In genomic region chr1:25821630-25822091, GRCh38 we compare ENCODE assay signal across 9 cellular contexts. TPM values are rescaled to one million over a fixed set of nuclear protein-coding genes. Genes with fewer than 3 reads are reported as not detected.
DNase-seq lines count a peak whose midpoint lies in the region; ATAC-seq and TF ChIP-seq lines count a peak whose summit lies in the region.
"Had no signal": no experiment of that assay in that cellular context is flagged by ENCODE, and none has a peak within 500 bp of the region (broad histone marks: within the 10 kb centered on the region; RNA-seq: fewer than 3 reads in every experiment).

No MANE protein-coding gene starts in this region.

- H3K4me1 Mint-ChIP-seq in activated naive CD4-positive, alpha-beta T cell treated with anti-CD3 and anti-CD28 coated beads, Interleukin-2, amount 50 U/mL, for 24 hours: peaks cover 44% of the 10 kb centered on the region
- peaks cover 32% of the 10 kb centered on the region for H3K4me1 Mint-ChIP-seq in activated naive CD8-positive, alpha-beta T cell treated with anti-CD3 and anti-CD28 coated beads, Interleukin-2, amount 10 ng/mL, durations not matched to agents 7 days and 5 days

- H3K36me3 ChIP-seq in tibial nerve: peaks cover 0 to 34% (median 8%) of the 10 kb centered on the region in 3 donors

- POLR2A ChIA-PET in activated naive CD8-positive, alpha-beta T cell treated with anti-CD3 and anti-CD28 coated beads, Interleukin-2, amount 10 ng/mL, durations not matched to agents 7 days and 5 days (lab: Charles Lee): interaction anchor here (1.3 to 2.8 kb wide), 2 partner anchors 83 to 175 kb away, joined by 3 to 17 read pairs; partner anchors contain the start of gene PAFAH2
- POLR2A ChIA-PET in HEK293T (lab: Yijun Ruan, JAX): interaction anchor here (0.8 kb wide), 1 partner anchor 10 kb away, joined by 5 read pairs; no protein-coding TSS in a partner anchor

- H3K4me1 ChIP-seq in tibial nerve: peaks cover 0 to 53% (median 25%) of the 10 kb centered on the region in 4 donors

- TF ChIP-seq EP300 in tibial nerve (IDR thresholded peaks at IDR 0.05): no peak

- no peak for TF ChIP-seq CTCF in tibial nerve (IDR thresholded peaks at IDR 0.05)

- no peaks in the 10 kb centered on the region for H3K27me3 Mint-ChIP-seq in activated naive CD4-positive, alpha-beta T cell treated with anti-CD3 and anti-CD28 coated beads, Interleukin-2, amount 50 U/mL, for 24 hours
- H3K27me3 Mint-ChIP-seq in activated naive CD8-positive, alpha-beta T cell treated with anti-CD3 and anti-CD28 coated beads, Interleukin-2, amount 10 ng/mL, durations not matched to agents 7 days and 5 days: no peaks in the 10 kb centered on the region

- WGBS in tibial nerve, 2 donors: 41 to 47% methylated on average over 5 of the region's 5 CpGs

- H3K4me3 ChIP-seq in tibial nerve: peak overlapping the region in 2 of 4 donors; percentile 79 to 96

- no peak for TF ChIP-seq POLR2A in tibial nerve (IDR thresholded peaks at IDR 0.05)

- ATAC-seq in activated naive CD8-positive, alpha-beta T cell treated with anti-CD3 and anti-CD28 coated beads, Interleukin-2, amount 10 ng/mL, durations not matched to agents 7 days and 5 days (ENCODE audit: low read depth): no peak
- ATAC-seq in HG03108 (IDR thresholded peaks at IDR 0.05; ENCODE audit: unreplicated experiment): no peak
- ATAC-seq in GM21723 (IDR thresholded peaks at IDR 0.05; ENCODE audit: unreplicated experiment): no peak

- no peak for DNase-seq in activated naive CD4-positive, alpha-beta T cell treated with Interleukin-2 at 50 U/mL for 16 hours
- no peak for DNase-seq in activated naive CD8-positive, alpha-beta T cell treated with anti-CD3 and anti-CD28 coated beads, Interleukin-2, amount 10 ng/mL, durations not matched to agents 7 days and 5 days
- peak; percentile 57 for DNase-seq in iris pigment epithelial cell (ENCODE audit: low read depth)
- no peak for DNase-seq in tibial nerve (ENCODE audit: low spot score in 2 of 2)
- no peak for DNase-seq in HEK293T (ENCODE audit: extremely low spot score)
- DNase-seq: SHP77 treated with DMSO at 0.1 percent for 48 hours had no signal

- peak overlapping the region; percentile 92 for H3K4me3 Mint-ChIP-seq in activated naive CD4-positive, alpha-beta T cell treated with anti-CD3 and anti-CD28 coated beads, Interleukin-2, amount 50 U/mL, for 24 hours
- peak overlapping the region; percentile 88 for H3K4me3 Mint-ChIP-seq in activated naive CD8-positive, alpha-beta T cell treated with anti-CD3 and anti-CD28 coated beads, Interleukin-2, amount 10 ng/mL, durations not matched to agents 7 days and 5 days

- H3K9me3 ChIP-seq in tibial nerve: no peaks in the 10 kb centered on the region

- H3K27me3 ChIP-seq in tibial nerve: no peaks in the 10 kb centered on the region

- H3K27ac ChIP-seq in tibial nerve: peak overlapping the region in 3 of 4 donors; percentile 96 to 98 (median 97)

- CTCF ChIA-PET in HEK293T (lab: Yijun Ruan, JAX): interaction anchor here (1.4 kb wide), 1 partner anchor 24 kb away, joined by 3 read pairs; no protein-coding TSS in a partner anchor

- H3K27ac Mint-ChIP-seq in activated naive CD4-positive, alpha-beta T cell treated with anti-CD3 and anti-CD28 coated beads, Interleukin-2, amount 50 U/mL, for 24 hours: peak overlapping the region; percentile 89
- peak overlapping the region; percentile 96 for H3K27ac Mint-ChIP-seq in activated naive CD8-positive, alpha-beta T cell treated with anti-CD3 and anti-CD28 coated beads, Interleukin-2, amount 10 ng/mL, durations not matched to agents 7 days and 5 days

- H3K9me3 Mint-ChIP-seq in activated naive CD4-positive, alpha-beta T cell treated with anti-CD3 and anti-CD28 coated beads, Interleukin-2, amount 50 U/mL, for 24 hours: no peaks in the 10 kb centered on the region
- no peaks in the 10 kb centered on the region for H3K9me3 Mint-ChIP-seq in activated naive CD8-positive, alpha-beta T cell treated with anti-CD3 and anti-CD28 coated beads, Interleukin-2, amount 10 ng/mL, durations not matched to agents 7 days and 5 days

- H3K36me3 Mint-ChIP-seq in activated naive CD4-positive, alpha-beta T cell treated with anti-CD3 and anti-CD28 coated beads, Interleukin-2, amount 50 U/mL, for 24 hours: peaks cover 6% of the 10 kb centered on the region
- peaks cover 14% of the 10 kb centered on the region for H3K36me3 Mint-ChIP-seq in activated naive CD8-positive, alpha-beta T cell treated with anti-CD3 and anti-CD28 coated beads, Interleukin-2, amount 10 ng/mL, durations not matched to agents 7 days and 5 days

TF ChIP-seq in HEK293T, 16 proteins besides CTCF, POLR2A, EP300 and RAD21:
- TF ChIP-seq FOXK2 (IDR thresholded peaks at IDR 0.05): no peak
- no peak for TF ChIP-seq SUZ12 (IDR thresholded peaks at IDR 0.05)

RNA-seq across cellular contexts. Expression of gene MTFR1L, which starts 1.9 kb away (rescaled TPM):
- 10 to 100 TPM; 40.8 to 41.3 TPM for total RNA-seq in activated naive CD8-positive, alpha-beta T cell treated with anti-CD3 and anti-CD28 coated beads, Interleukin-2, amount 10 ng/mL, durations not matched to agents 7 days and 5 days
- 10 to 100 TPM; 65.7 to 99.4 (median 77.2) TPM for total RNA-seq in tibial nerve

RNA-seq across cellular contexts. Expression of gene SELENON, which starts 21.7 kb away (rescaled TPM):
- 10 to 100 TPM; 10.3 to 11.4 TPM for total RNA-seq in activated naive CD8-positive, alpha-beta T cell treated with anti-CD3 and anti-CD28 coated beads, Interleukin-2, amount 10 ng/mL, durations not matched to agents 7 days and 5 days
- 10 to 100 TPM; 17.6 to 54.0 (median 36.8) TPM for total RNA-seq in tibial nerve

RNA-seq across cellular contexts. Expression of gene AUNIP, which starts 37.6 kb away (rescaled TPM):
- total RNA-seq in activated naive CD8-positive, alpha-beta T cell treated with anti-CD3 and anti-CD28 coated beads, Interleukin-2, amount 10 ng/mL, durations not matched to agents 7 days and 5 days: 1 to 10 TPM; 4.8 TPM
- not detected for total RNA-seq in tibial nerve

RNA-seq across cellular contexts. Expression of gene PAQR7, which starts 53.8 kb away (rescaled TPM):
- 1 to 10 TPM; 4.7 to 5.2 TPM for total RNA-seq in activated naive CD8-positive, alpha-beta T cell treated with anti-CD3 and anti-CD28 coated beads, Interleukin-2, amount 10 ng/mL, durations not matched to agents 7 days and 5 days
- total RNA-seq in tibial nerve: 1 to 10 TPM; 5.4 to 8.7 (median 7.5) TPM

Comparison
In these comparisons a context has a peak if more than half of its experiments do, and no peak if none do; other contexts are left out.
1. RNA of gene AUNIP, which starts 37.6 kb away (total RNA-seq): 4.8 TPM in activated naive CD8-positive, alpha-beta T cell treated with anti-CD3 and anti-CD28 coated beads, Interleukin-2, amount 10 ng/mL, durations not matched to agents 7 days and 5 days; not detected in tibial nerve; every median in the first group is over 4 times any median in the second.